Comparison of ENCODE assay signal across 8 cellular contexts in genomic region chr14:73762375-73762822, GRCh38. TPM values are rescaled to one million over a fixed set of nuclear protein-coding genes. Genes with fewer than 3 reads are reported as not detected.
DNase-seq lines count a peak whose midpoint lies in the region; ATAC-seq and TF ChIP-seq lines count a peak whose summit lies in the region.

No MANE protein-coding gene starts in this region.

- TF ChIP-seq CTCF in C4-2B (conservative IDR thresholded peaks at IDR 0.05) (no peak), Peyer's patch (IDR thresholded peaks at IDR 0.05) (no peak), lower lobe of right lung (IDR thresholded peaks at IDR 0.05) (no peak)

- intact Hi-C loops in lower lobe of right lung (cut with DNase I): no loop called here

- DNase-seq in Peyer's patch (peak in 2 of 3 donors; percentile 71 to 79), lower lobe of right lung (no peak), SKM-1 treated with dmso at 0.1 percent for 144 hours (lab: John Stamatoyannopoulos, UW; ENCODE audit: unreplicated experiment) (no peak), dermis blood vessel endothelial cell (no peak)
- DNase-seq in activated CD4-positive, CD25-positive, alpha-beta regulatory T cell treated with anti-CD3 and anti-CD28 coated beads, Interleukin-2, amount 50 U/mL, for 72 hours: no peak

- H3K4me1 ChIP-seq in Peyer's patch (peaks cover 31 to 74% (median 48%) of the 10 kb centered on the region in 4 donors), lower lobe of right lung (peaks cover 88% of the 10 kb centered on the region)

- H3K36me3 ChIP-seq in Peyer's patch: no peaks in the 10 kb centered on the region
- H3K36me3 ChIP-seq in lower lobe of right lung: no peaks in the 10 kb centered on the region

- H3K27ac ChIP-seq in C4-2B (peak overlapping the region; percentile 94), Peyer's patch (peak overlapping the region; percentile 96 to 100 (median 98)), lower lobe of right lung (peak overlapping the region; percentile 100)

- H3K4me3 ChIP-seq in Peyer's patch (no peak overlapping the region), lower lobe of right lung (no peak overlapping the region)

- H3K27me3 ChIP-seq in Peyer's patch: no peaks in the 10 kb centered on the region
- H3K27me3 ChIP-seq in lower lobe of right lung (ENCODE audit: low read depth): no peaks in the 10 kb centered on the region

- ATAC-seq in GM18870 (IDR thresholded peaks at IDR 0.05; ENCODE audit: unreplicated experiment) (peak; percentile 39), lower lobe of right lung (no peak), GM21515 (IDR thresholded peaks at IDR 0.05; ENCODE audit: unreplicated experiment) (no peak)

- no peak for TF ChIP-seq POLR2A in Peyer's patch (IDR thresholded peaks at IDR 0.05)

- no peaks in the 10 kb centered on the region for H3K9me3 ChIP-seq in Peyer's patch
- no peaks in the 10 kb centered on the region for H3K9me3 ChIP-seq in lower lobe of right lung

RNA-seq across cellular contexts. Expression of gene PNMA1, which starts 48.2 kb away (rescaled TPM):
- 10 to 100 TPM in 1 of 4 donors, 1 to 10 TPM in 3; 4.4 to 11.6 (median 7.0) TPM for total RNA-seq in Peyer's patch
- 24.4 TPM for total RNA-seq in lower lobe of right lung
- total RNA-seq in dermis blood vessel endothelial cell: 15.7 and 38.0 TPM in 2 replicates

Comparison
In these comparisons a context has a peak if more than half of its experiments do, and no peak if none do; other contexts are left out.
1. DNase-seq: peak in Peyer's patch (2 of 3); none in lower lobe of right lung (single experiment), SKM-1 treated with dmso at 0.1 percent for 144 hours (single experiment), dermis blood vessel endothelial cell (single experiment) and activated CD4-positive, CD25-positive, alpha-beta regulatory T cell treated with anti-CD3 and anti-CD28 coated beads, Interleukin-2, amount 50 U/mL, for 72 hours (single experiment).
2. Peak in every context shown above with its lines, with median percentiles within 50 percentile points of each other: H3K27ac ChIP-seq.